ENCODE assay signal across 1 cellular context in genomic region chr3:149415484-149415883, GRCh38.
TF ChIP-seq lines count a peak whose summit lies in the region.

No MANE protein-coding gene starts in this region.

TF ChIP-seq in HEK293, 187 proteins besides CTCF, POLR2A, EP300 and RAD21 (continued from another document):
- TF ChIP-seq, protein P1, sequence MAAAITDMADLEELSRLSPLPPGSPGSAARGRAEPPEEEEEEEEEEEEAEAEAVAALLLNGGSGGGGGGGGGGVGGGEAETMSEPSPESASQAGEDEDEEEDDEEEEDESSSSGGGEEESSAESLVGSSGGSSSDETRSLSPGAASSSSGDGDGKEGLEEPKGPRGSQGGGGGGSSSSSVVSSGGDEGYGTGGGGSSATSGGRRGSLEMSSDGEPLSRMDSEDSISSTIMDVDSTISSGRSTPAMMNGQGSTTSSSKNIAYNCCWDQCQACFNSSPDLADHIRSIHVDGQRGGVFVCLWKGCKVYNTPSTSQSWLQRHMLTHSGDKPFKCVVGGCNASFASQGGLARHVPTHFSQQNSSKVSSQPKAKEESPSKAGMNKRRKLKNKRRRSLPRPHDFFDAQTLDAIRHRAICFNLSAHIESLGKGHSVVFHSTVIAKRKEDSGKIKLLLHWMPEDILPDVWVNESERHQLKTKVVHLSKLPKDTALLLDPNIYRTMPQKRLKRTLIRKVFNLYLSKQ (tag by site-specific recombination; IDR thresholded peaks at IDR 0.05; ENCODE audit: borderline replicate concordance), result no peak
